Comparison of ENCODE assay signal across 11 cellular contexts in the genomic region with DNA sequence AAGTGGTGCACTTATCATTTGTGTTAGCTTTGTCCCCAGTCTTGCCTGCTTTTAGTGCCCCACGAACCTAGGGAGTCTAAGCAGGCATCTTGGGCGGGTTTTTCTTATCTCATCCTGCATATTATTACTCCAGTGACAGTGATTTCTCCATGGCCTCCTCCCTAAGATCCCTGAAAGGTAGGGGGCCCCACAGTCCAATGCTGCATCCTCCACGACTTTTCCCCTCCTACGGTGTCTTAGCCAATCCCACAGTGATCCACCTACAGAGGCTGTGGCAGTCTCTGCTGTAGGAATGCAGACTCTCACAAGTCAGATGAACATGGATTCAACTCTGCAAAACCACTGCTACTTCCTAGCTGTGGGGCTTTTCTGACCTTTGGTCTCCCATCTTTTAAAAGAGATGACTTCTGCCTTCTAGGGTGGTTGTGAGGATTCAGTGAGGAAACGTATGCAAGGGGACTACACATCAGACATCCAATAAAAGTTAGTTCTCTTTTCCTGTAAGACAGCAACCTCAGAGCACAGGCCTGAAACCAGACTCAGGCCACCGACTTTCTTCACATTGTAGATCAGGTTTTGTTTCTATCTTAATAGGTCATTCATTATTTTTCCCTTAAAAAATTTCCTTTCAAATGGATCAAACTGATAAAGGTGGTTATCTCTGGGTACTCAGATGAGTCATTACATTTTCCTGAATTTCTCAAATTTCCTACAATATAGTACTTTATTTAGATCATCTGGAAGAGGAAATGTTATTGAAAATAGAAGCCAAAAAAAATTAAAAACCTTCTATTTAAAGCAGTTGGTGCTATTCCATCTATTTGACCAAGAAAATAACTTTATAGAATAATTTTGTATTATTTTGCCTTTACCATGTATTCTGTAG. TPM values are rescaled to one million over a fixed set of nuclear protein-coding genes. Genes with fewer than 3 reads are reported as not detected.
DNase-seq lines count a peak whose midpoint lies in the region; ATAC-seq and TF ChIP-seq lines count a peak whose summit lies in the region.
"Had no signal": no experiment of that assay in that cellular context is flagged by ENCODE, and none has a peak within 500 bp of the region (broad histone marks: within the 10 kb centered on the region; RNA-seq: fewer than 3 reads in every experiment).

No MANE protein-coding gene starts in this region.

- peak overlapping the region; percentile 79 for H3K27ac Mint-ChIP-seq in dendritic cell treated with granulocyte-macrophage colony-stimulating factor and Interleukin-4, amounts not matched to agents 40 ng/mL and 50 ng/mL, for 4 days
- H3K27ac Mint-ChIP-seq: activated CD8-positive, alpha-beta T cell treated with anti-CD3 and anti-CD28 coated beads, Interleukin-2, amount 10 ng/mL, durations not matched to agents 7 days and 5 days had no signal

- H3K36me3 Mint-ChIP-seq in dendritic cell treated with granulocyte-macrophage colony-stimulating factor and Interleukin-4, amounts not matched to agents 40 ng/mL and 50 ng/mL, for 4 days (ENCODE audit: low read depth) = no peaks in the 10 kb centered on the region

- no peaks in the 10 kb centered on the region for H3K9me3 Mint-ChIP-seq in dendritic cell treated with granulocyte-macrophage colony-stimulating factor and Interleukin-4, amounts not matched to agents 40 ng/mL and 50 ng/mL, for 4 days

- intact Hi-C loops in Right ventricle myocardium superior (cut with DNase I) = no loop called here
- intact Hi-C loops in left ventricle myocardium inferior (cut with micrococcal nuclease) = no loop called here
- intact Hi-C loops in dendritic cell treated with granulocyte-macrophage colony-stimulating factor and Interleukin-4, amounts not matched to agents 40 ng/mL and 50 ng/mL, for 4 days (cut with micrococcal nuclease) = loop anchor here (5.0 kb wide), 5 partner anchors 42 to 258 kb away; partner anchors contain the start of genes CD86 and GOLGB1

- TF ChIP-seq POLR2A in NB4 (IDR thresholded peaks at IDR 0.05; ENCODE audit: extremely low read depth, insufficient read length) = no peak

- no peaks in the 10 kb centered on the region for H3K27me3 Mint-ChIP-seq in dendritic cell treated with granulocyte-macrophage colony-stimulating factor and Interleukin-4, amounts not matched to agents 40 ng/mL and 50 ng/mL, for 4 days

- H3K27me3 ChIP-seq in left ventricle myocardium inferior (ENCODE audit: low read depth) = peaks cover 25% of the 10 kb centered on the region
- H3K27me3 ChIP-seq in thoracic aorta (replicated peaks; ENCODE audit: insufficient read depth) = no peaks in the 10 kb centered on the region

- no peaks in the 10 kb centered on the region for H3K36me3 ChIP-seq in left ventricle myocardium inferior
- H3K36me3 ChIP-seq in thoracic aorta = no peaks in the 10 kb centered on the region

- peaks cover 80% of the 10 kb centered on the region for H3K4me1 Mint-ChIP-seq in dendritic cell treated with granulocyte-macrophage colony-stimulating factor and Interleukin-4, amounts not matched to agents 40 ng/mL and 50 ng/mL, for 4 days (ENCODE audit: low read depth)

- H3K27ac ChIP-seq in left ventricle myocardium inferior (replicated peaks) (no peak overlapping the region), thoracic aorta (peak overlapping the region in 1 of 2 donors; percentile 49)

- no peaks in the 10 kb centered on the region for H3K4me1 ChIP-seq in left ventricle myocardium inferior
- H3K4me1 ChIP-seq in thoracic aorta (ENCODE audit: control insufficient read depth in 1 of 2, low read depth in 2 of 2) = peaks cover 16% of the 10 kb centered on the region in 2 donors

- no peak for ATAC-seq in Right ventricle myocardium superior (ENCODE audit: poor library complexity)
- ATAC-seq in thoracic aorta (ENCODE audit: insufficient number of reproducible peaks, low FRiP score, low read depth) = peak; percentile 13
- ATAC-seq: activated CD8-positive, alpha-beta T cell treated with anti-CD3 and anti-CD28 coated beads, Interleukin-2, amount 10 ng/mL, durations not matched to agents 7 days and 5 days had no signal

- no peak overlapping the region for H3K4me3 ChIP-seq in left ventricle myocardium inferior
- H3K4me3 ChIP-seq in NB4 (ENCODE audit: low read depth, low read length) = no peak overlapping the region
- H3K4me3 ChIP-seq in thoracic aorta = no peak overlapping the region

- H3K9me3 ChIP-seq in left ventricle myocardium inferior (replicated peaks) = no peaks in the 10 kb centered on the region
- H3K9me3 ChIP-seq in thoracic aorta = no peaks in the 10 kb centered on the region

- H3K4me3 Mint-ChIP-seq in dendritic cell treated with granulocyte-macrophage colony-stimulating factor and Interleukin-4, amounts not matched to agents 40 ng/mL and 50 ng/mL, for 4 days = peak overlapping the region; percentile 28
- H3K4me3 Mint-ChIP-seq: activated CD8-positive, alpha-beta T cell treated with anti-CD3 and anti-CD28 coated beads, Interleukin-2, amount 10 ng/mL, durations not matched to agents 7 days and 5 days had no signal

- peak; percentile 37 for DNase-seq in Right ventricle myocardium superior
- no peak for DNase-seq in left ventricle myocardium inferior
- peak; percentile 74 for DNase-seq in NB4 (ENCODE audit: low read depth)
- no peak for DNase-seq in thoracic aorta (ENCODE audit: low spot score)
- no peak for DNase-seq in activated gamma-delta T cell (lab: John Stamatoyannopoulos, UW)
- DNase-seq in stimulated activated naive CD4-positive, alpha-beta T cell treated with Interleukin-2 at 50 U/mL for 16 hours (lab: John Stamatoyannopoulos, UW) = no peak
- no peak for DNase-seq in GM10266 (ENCODE audit: extremely low spot score)
- DNase-seq: activated CD8-positive, alpha-beta T cell treated with anti-CD3 and anti-CD28 coated beads, Interleukin-2, amount 10 ng/mL, durations not matched to agents 7 days and 5 days; NCI-H187; retina had no signal

- no peak for TF ChIP-seq CTCF in left ventricle myocardium inferior (IDR thresholded peaks at IDR 0.05; ENCODE audit: borderline replicate concordance)
- TF ChIP-seq CTCF in NB4 (IDR thresholded peaks at IDR 0.05; ENCODE audit: low read depth, low read length) = no peak
- TF ChIP-seq CTCF in thoracic aorta (IDR thresholded peaks at IDR 0.05) = no peak
- TF ChIP-seq CTCF in GM10266 (IDR thresholded peaks at IDR 0.05; ENCODE audit: control insufficient read depth, insufficient read depth, low read depth, missing control alignments) = no peak

RNA-seq across cellular contexts. Expression of gene ILDR1, which starts 23.2 kb away (rescaled TPM):
- total RNA-seq in Right ventricle myocardium superior = 0.38 TPM
- 0.33 TPM for total RNA-seq in left ventricle myocardium inferior
- total RNA-seq in thoracic aorta = not detected

RNA-seq across cellular contexts. Expression of gene CD86, which starts 56.3 kb away (rescaled TPM):
- total RNA-seq in Right ventricle myocardium superior = 3.7 TPM
- 3.6 TPM for total RNA-seq in left ventricle myocardium inferior
- total RNA-seq in thoracic aorta = 10 to 100 TPM in 1 of 2 donors, 1 to 10 TPM in 1; 6.0 to 18.0 TPM

Comparison
In these comparisons a context has a peak if more than half of its experiments do, and no peak if none do; other contexts are left out.
1. DNase-seq: peak in Right ventricle myocardium superior (single experiment) and NB4 (single experiment); none in left ventricle myocardium inferior (single experiment), thoracic aorta (single experiment), activated gamma-delta T cell (single experiment), stimulated activated naive CD4-positive, alpha-beta T cell treated with Interleukin-2 at 50 U/mL for 16 hours (single experiment) and GM10266 (single experiment).